Comparison of ENCODE assay signal across 25 cellular contexts in the genomic region with DNA sequence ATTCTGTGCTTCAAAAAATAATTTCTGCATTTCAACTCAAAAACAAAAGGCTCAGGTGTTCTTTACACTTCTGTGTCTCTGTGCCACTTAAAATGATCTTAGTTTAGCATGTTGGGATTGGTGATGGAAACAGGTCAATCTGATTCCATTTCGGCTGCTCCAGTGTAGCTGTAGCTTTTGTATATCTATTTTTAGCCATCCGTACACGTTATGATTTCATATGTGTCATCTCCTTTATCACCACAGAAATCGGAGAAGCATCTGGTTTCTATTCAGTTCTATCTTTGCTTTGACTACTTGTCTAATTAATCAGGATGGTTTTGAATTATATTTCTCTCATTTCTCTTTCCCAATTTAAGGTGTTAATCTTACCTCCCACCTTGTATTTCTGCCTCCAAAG. TPM values are rescaled to one million over a fixed set of nuclear protein-coding genes. Genes with fewer than 3 reads are reported as not detected.
DNase-seq lines count a peak whose midpoint lies in the region; FAIRE-seq and TF ChIP-seq lines count a peak whose summit lies in the region.
"Had no signal": no experiment of that assay in that cellular context is flagged by ENCODE, and none has a peak within 500 bp of the region (broad histone marks: within the 10 kb centered on the region; RNA-seq: fewer than 3 reads in every experiment).

No MANE protein-coding gene starts in this region.

- DNase-seq in H54 (ENCODE audit: insufficient read length, low spot score) (no peak), Karpas-422 (no peak), RPMI7951 (ENCODE audit: low read depth) (peak; percentile 0), uterus (no peak), NCI-H345 treated with DMSO at 0.1 percent for 48 hours (lab: John Stamatoyannopoulos, UW; ENCODE audit: unreplicated experiment) (no peak), NCI-H510A treated with DMSO at 0.1 percent for 48 hours (lab: John Stamatoyannopoulos, UW) (no peak)
- DNase-seq in activated CD4-positive, alpha-beta memory T cell treated with anti-CD3 and anti-CD28 coated beads for 36 hours, result no peak
- DNase-seq: C1 segment of cervical spinal cord; CD4-positive, alpha-beta memory T cell; COR-L47; GDM1; GOT3; KG1; NCI-H1105; NCI-H1436 treated with DMSO at 0.1 percent for 48 hours; NCI-H187 treated with DMSO at 0.1 percent for 48 hours; NCI-H446 treated with DMSO at 0.1 percent for 48 hours; NCI-H69; OCI-M1; Peyer's patch; SIG-M5; T-helper 2 cell had no signal

- H3K27ac Mint-ChIP-seq in activated CD4-positive, alpha-beta memory T cell treated with anti-CD3 and anti-CD28 coated beads for 36 hours, result no peak overlapping the region
- H3K27ac Mint-ChIP-seq: CD4-positive, alpha-beta memory T cell had no signal

- H3K4me3 ChIP-seq in Karpas-422 (ENCODE audit: low read length) (no peak overlapping the region), uterus (no peak overlapping the region)
- H3K4me3 ChIP-seq: GM12878, Peyer's patch, SK-N-MC had no signal

- H3K9me3 ChIP-seq in Karpas-422 (ENCODE audit: low read length), result no peaks in the 10 kb centered on the region
- no peaks in the 10 kb centered on the region for H3K9me3 ChIP-seq in uterus
- H3K9me3 ChIP-seq: Peyer's patch had no signal

- H3K4me1 ChIP-seq in Karpas-422 (ENCODE audit: low read length) (peaks cover 12% of the 10 kb centered on the region), uterus (no peaks in the 10 kb centered on the region)
- H3K4me1 ChIP-seq: Peyer's patch had no signal

- POLR2A ChIA-PET in activated CD4-positive, alpha-beta memory T cell treated with anti-CD3 and anti-CD28 coated beads for 36 hours (lab: Charles Lee), result no interaction called here

- H2AFZ ChIP-seq in Karpas-422 (ENCODE audit: low read length), result no peak overlapping the region

- peak; percentile 20 for FAIRE-seq in H54 (lab: Jason Lieb, UNC)
- FAIRE-seq: GM12878, HTR-8/SVneo had no signal

- H3K36me3 ChIP-seq in Karpas-422 (ENCODE audit: insufficient read depth, low read length) (no peaks in the 10 kb centered on the region), uterus (no peaks in the 10 kb centered on the region)
- H3K36me3 ChIP-seq: Peyer's patch had no signal

- H3K79me2 ChIP-seq in Karpas-422 (ENCODE audit: low read length), result no peaks in the 10 kb centered on the region

- CTCF ChIA-PET in activated CD4-positive, alpha-beta memory T cell treated with anti-CD3 and anti-CD28 coated beads for 36 hours (lab: Charles Lee), result no interaction called here

- H3K27ac ChIP-seq in Karpas-422 (ENCODE audit: low read length) (no peak overlapping the region), uterus (no peak overlapping the region)
- H3K27ac ChIP-seq: Peyer's patch, SK-N-MC had no signal

- H3K4me1 Mint-ChIP-seq in activated CD4-positive, alpha-beta memory T cell treated with anti-CD3 and anti-CD28 coated beads for 36 hours (ENCODE audit: low read depth), result no peaks in the 10 kb centered on the region
- H3K4me1 Mint-ChIP-seq: CD4-positive, alpha-beta memory T cell had no signal

- no peak overlapping the region for H3K4me3 Mint-ChIP-seq in activated CD4-positive, alpha-beta memory T cell treated with anti-CD3 and anti-CD28 coated beads for 36 hours
- H3K4me3 Mint-ChIP-seq: CD4-positive, alpha-beta memory T cell had no signal

- no peaks in the 10 kb centered on the region for H3K9me3 Mint-ChIP-seq in activated CD4-positive, alpha-beta memory T cell treated with anti-CD3 and anti-CD28 coated beads for 36 hours

- peak overlapping the region; percentile 10 for H3K4me2 ChIP-seq in Karpas-422 (ENCODE audit: low read depth, low read length, poor library complexity, severe bottlenecking)

- H3K9me2 ChIP-seq in Karpas-422 (replicated peaks; ENCODE audit: insufficient read depth, low read length), result no peaks in the 10 kb centered on the region

- intact Hi-C loops in uterus (cut with DNase I; ENCODE audit: low total_unique reads), result no loop called here
- intact Hi-C loops in activated CD4-positive, alpha-beta memory T cell treated with anti-CD3 and anti-CD28 coated beads for 36 hours (cut with micrococcal nuclease), result no loop called here

- no peaks in the 10 kb centered on the region for H3K36me3 Mint-ChIP-seq in activated CD4-positive, alpha-beta memory T cell treated with anti-CD3 and anti-CD28 coated beads for 36 hours
- H3K36me3 Mint-ChIP-seq: CD4-positive, alpha-beta memory T cell had no signal

- H3K9ac ChIP-seq in Karpas-422 (ENCODE audit: low read length), result no peak overlapping the region

- H3K27me3 ChIP-seq in Karpas-422 (ENCODE audit: low read length), result no peaks in the 10 kb centered on the region
- H3K27me3 ChIP-seq in uterus, result no peaks in the 10 kb centered on the region
- H3K27me3 ChIP-seq: Peyer's patch had no signal

- TF ChIP-seq POLR2A in H54 (IDR thresholded peaks at IDR 0.05; ENCODE audit: low read depth, low read length) (no peak), uterus (IDR thresholded peaks at IDR 0.05) (no peak)

- no peaks in the 10 kb centered on the region for H4K20me1 ChIP-seq in Karpas-422 (ENCODE audit: insufficient read depth, low read depth, low read length)

- no peaks in the 10 kb centered on the region for H3K27me3 Mint-ChIP-seq in activated CD4-positive, alpha-beta memory T cell treated with anti-CD3 and anti-CD28 coated beads for 36 hours
- H3K27me3 Mint-ChIP-seq: CD4-positive, alpha-beta memory T cell had no signal

- no peak for TF ChIP-seq CTCF in uterus (IDR thresholded peaks at IDR 0.05)

RNA-seq across cellular contexts. Expression of a gene that starts 41.1 kb away (rescaled TPM):
- total RNA-seq in Karpas-422 (2014; rRNA removed; shearing (Covaris generic); ENCODE audit: low replicate concordance), result not detected in 2 replicates
- not detected in 2 replicates for total RNA-seq in RPMI7951 (2014; rRNA removed; shearing (Covaris generic))
- not detected for total RNA-seq in uterus
- total RNA-seq in activated CD4-positive, alpha-beta memory T cell treated with anti-CD3 and anti-CD28 coated beads for 36 hours, result not detected
- total RNA-seq: CD4-positive, alpha-beta memory T cell; GM12878; Peyer's patch had no signal
